7 cellular contexts compared by ENCODE assay signal in genomic region chr1:60859111-60859510, GRCh38.
"Had no signal": no experiment of that assay in that cellular context is flagged by ENCODE, and none has a peak within 500 bp of the region (broad histone marks: within the 10 kb centered on the region; RNA-seq: fewer than 3 reads in every experiment).

No MANE protein-coding gene starts in this region.

- H3K27ac ChIP-seq: GM23248, HL-60 had no signal

- H3K4me3 ChIP-seq: GM23248, HAP-1, K562 had no signal

- H2AFZ ChIP-seq: GM23248 had no signal

- H3K4me3 Mint-ChIP-seq: HFFc6 had no signal

- H3K27ac Mint-ChIP-seq: HFFc6 had no signal

- DNase-seq: GOT3, H7, HFFc6 had no signal

- FAIRE-seq: K562 had no signal

- H3K9ac ChIP-seq: GM23248 had no signal

- H3K9me3 Mint-ChIP-seq: HFFc6 had no signal

- H3K9me3 ChIP-seq: HAP-1 had no signal

- H3K4me1 ChIP-seq: HAP-1 had no signal

- H3K36me3 ChIP-seq: HAP-1 had no signal
